Comparison of ENCODE assay signal across 20 cellular contexts in the genomic region with DNA sequence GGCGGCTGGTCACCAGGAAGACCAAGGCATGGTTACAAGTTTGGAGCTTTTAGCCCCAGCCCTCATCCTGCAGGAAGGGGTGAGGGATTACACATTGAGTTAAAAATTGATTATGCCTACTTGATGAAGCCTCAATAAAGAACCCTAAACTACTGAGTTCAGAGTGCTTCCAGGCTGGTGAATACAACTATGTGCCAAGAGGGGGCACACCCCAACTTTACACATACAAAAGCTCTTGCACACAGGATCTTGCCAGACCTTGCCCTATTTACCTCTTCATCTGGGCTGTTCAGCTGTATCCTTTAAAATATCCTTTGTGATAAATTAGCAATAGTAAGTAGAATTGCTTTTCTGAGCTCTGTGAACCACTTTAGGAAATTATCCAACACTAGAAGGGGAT.
A peak's percentile ranks its signal among the peaks of the same experiment; 100 is the strongest.
DNase-seq lines count a peak whose midpoint lies in the region; ATAC-seq and TF ChIP-seq lines count a peak whose summit lies in the region.
"Had no signal": no experiment of that assay in that cellular context is flagged by ENCODE, and none has a peak within 500 bp of the region (broad histone marks: within the 10 kb centered on the region; RNA-seq: fewer than 3 reads in every experiment).

No MANE protein-coding gene starts in this region.

- H3K9me3 Mint-ChIP-seq in activated T-cell treated with anti-CD3 and anti-CD28 coated beads, Interleukin-2, amount 50 U/mL, for 24 hours = peaks cover under 1% of the 10 kb centered on the region
- peaks cover 2% of the 10 kb centered on the region for H3K9me3 Mint-ChIP-seq in activated naive CD8-positive, alpha-beta T cell treated with anti-CD3 and anti-CD28 coated beads for 36 hours
- H3K9me3 Mint-ChIP-seq in stimulated activated effector memory CD8-positive, alpha-beta T cell treated with anti-CD3 and anti-CD28 coated beads, Interleukin-12 subunit alpha, Interleukin-12 subunit beta, amount 100 ng/mL, for 72 hours = peaks cover 1% of the 10 kb centered on the region

- DNase-seq in activated T-cell treated with anti-CD3 and anti-CD28 coated beads, Interleukin-2, amount 50 U/mL, for 24 hours = no peak
- DNase-seq in activated T-cell treated with anti-CD3 and anti-CD28 coated beads, Interleukin-2, amount 50 U/mL, for 48 hours = no peak
- DNase-seq in RWPE2 (ENCODE audit: low spot score) = no peak
- DNase-seq in activated naive CD8-positive, alpha-beta T cell treated with anti-CD3 and anti-CD28 coated beads for 36 hours = no peak
- no peak for DNase-seq in stimulated activated effector memory CD8-positive, alpha-beta T cell treated with anti-CD3 and anti-CD28 coated beads, Interleukin-12 subunit alpha, Interleukin-12 subunit beta, amount 100 ng/mL, for 72 hours (ENCODE audit: low spot score in 2 of 2)
- no peak for DNase-seq in dedifferentiated amniotic fluid mesenchymal stem cell (ENCODE audit: extremely low spot score)
- DNase-seq in MG63 = no peak
- DNase-seq: activated CD4-positive, CD25-positive, alpha-beta regulatory T cell treated with anti-CD3 and anti-CD28 coated beads, Interleukin-2, amount 50 U/mL, for 72 hours; aorta; central memory CD4-positive, alpha-beta T cell; DMS53; effector CD4-positive, alpha-beta T cell; NCI-H1694 treated with DMSO at 0.1 percent for 48 hours; NCI-H748 treated with DMSO at 0.1 percent for 48 hours; SJCRH30; stimulated activated CD4-positive, alpha-beta T cell treated with anti-CD3 and anti-CD28 coated beads, Interleukin-4, amount 100 ng/mL, for 1 hour had no signal

- H3K36me3 ChIP-seq in RWPE2 (ENCODE audit: low read depth) (peaks cover 3% of the 10 kb centered on the region), MG63 (no peaks in the 10 kb centered on the region)
- H3K36me3 ChIP-seq: BLaER1 treated with 17β-estradiol and CSF1 and Interleukin-3, amounts not matched to agents 10 nM and 100 nM; prostate gland; SJCRH30 had no signal

- no peaks in the 10 kb centered on the region for H3K27me3 Mint-ChIP-seq in activated T-cell treated with anti-CD3 and anti-CD28 coated beads, Interleukin-2, amount 50 U/mL, for 24 hours
- H3K27me3 Mint-ChIP-seq in activated naive CD8-positive, alpha-beta T cell treated with anti-CD3 and anti-CD28 coated beads for 36 hours = no peaks in the 10 kb centered on the region

- ATAC-seq in RWPE2 (ENCODE audit: low read depth) (no peak), esophagus mucosa (no peak)
- ATAC-seq in stimulated activated effector memory CD8-positive, alpha-beta T cell treated with anti-CD3 and anti-CD28 coated beads, Interleukin-12 subunit alpha, Interleukin-12 subunit beta, amount 100 ng/mL, for 72 hours = peak; percentile 64

- H3K27me3 ChIP-seq in RWPE2 (ENCODE audit: insufficient read depth, poor library complexity, severe bottlenecking) (no peaks in the 10 kb centered on the region), MG63 (no peaks in the 10 kb centered on the region)
- H3K27me3 ChIP-seq: BLaER1 treated with 17β-estradiol and CSF1 and Interleukin-3, amounts not matched to agents 10 nM and 100 nM; SJCRH30 had no signal

- no peak for TF ChIP-seq CTCF in RWPE2 (IDR thresholded peaks at IDR 0.05; ENCODE audit: poor library complexity, severe bottlenecking)

- H3K27ac Mint-ChIP-seq in activated T-cell treated with anti-CD3 and anti-CD28 coated beads, Interleukin-2, amount 50 U/mL, for 24 hours = peak overlapping the region; percentile 89
- peak overlapping the region; percentile 83 for H3K27ac Mint-ChIP-seq in activated naive CD8-positive, alpha-beta T cell treated with anti-CD3 and anti-CD28 coated beads for 36 hours
- H3K27ac Mint-ChIP-seq in stimulated activated effector memory CD8-positive, alpha-beta T cell treated with anti-CD3 and anti-CD28 coated beads, Interleukin-12 subunit alpha, Interleukin-12 subunit beta, amount 100 ng/mL, for 72 hours = peak overlapping the region; percentile 86

- peak overlapping the region; percentile 69 for H3K27ac ChIP-seq in RWPE2 (ENCODE audit: poor library complexity, severe bottlenecking)
- H3K27ac ChIP-seq: BLaER1 treated with 17β-estradiol and CSF1 and Interleukin-3, amounts not matched to agents 10 nM and 100 nM; prostate gland; SJCRH30 had no signal

- H3K9me3 ChIP-seq in RWPE2 (ENCODE audit: severe bottlenecking) (no peaks in the 10 kb centered on the region), MG63 (no peaks in the 10 kb centered on the region)
- H3K9me3 ChIP-seq: BLaER1 treated with 17β-estradiol and CSF1 and Interleukin-3, amounts not matched to agents 10 nM and 100 nM; prostate gland; SJCRH30 had no signal

- peaks cover 92% of the 10 kb centered on the region for H3K4me1 Mint-ChIP-seq in activated T-cell treated with anti-CD3 and anti-CD28 coated beads, Interleukin-2, amount 50 U/mL, for 24 hours (ENCODE audit: low read depth)
- H3K4me1 Mint-ChIP-seq in activated naive CD8-positive, alpha-beta T cell treated with anti-CD3 and anti-CD28 coated beads for 36 hours = peaks cover 77% of the 10 kb centered on the region
- H3K4me1 Mint-ChIP-seq in stimulated activated effector memory CD8-positive, alpha-beta T cell treated with anti-CD3 and anti-CD28 coated beads, Interleukin-12 subunit alpha, Interleukin-12 subunit beta, amount 100 ng/mL, for 72 hours = peaks cover 57% of the 10 kb centered on the region

- H3K4me1 ChIP-seq in RWPE2 (ENCODE audit: insufficient read depth, poor library complexity, severe bottlenecking) = peaks cover 61% of the 10 kb centered on the region
- H3K4me1 ChIP-seq: prostate gland had no signal

- H3K4me3 ChIP-seq in RWPE2 (ENCODE audit: severe bottlenecking) (no peak overlapping the region), MG63 (no peak overlapping the region)
- H3K4me3 ChIP-seq: BLaER1 treated with 17β-estradiol and CSF1 and Interleukin-3, amounts not matched to agents 10 nM and 100 nM; prostate gland; SJCRH30; skin epidermis had no signal

- H3K36me3 Mint-ChIP-seq in activated T-cell treated with anti-CD3 and anti-CD28 coated beads, Interleukin-2, amount 50 U/mL, for 24 hours (ENCODE audit: low read depth) = peaks cover 55% of the 10 kb centered on the region
- peaks cover 46% of the 10 kb centered on the region for H3K36me3 Mint-ChIP-seq in activated naive CD8-positive, alpha-beta T cell treated with anti-CD3 and anti-CD28 coated beads for 36 hours
- H3K36me3 Mint-ChIP-seq in stimulated activated effector memory CD8-positive, alpha-beta T cell treated with anti-CD3 and anti-CD28 coated beads, Interleukin-12 subunit alpha, Interleukin-12 subunit beta, amount 100 ng/mL, for 72 hours = no peaks in the 10 kb centered on the region

- peak overlapping the region; percentile 3 for H3K4me3 Mint-ChIP-seq in activated T-cell treated with anti-CD3 and anti-CD28 coated beads, Interleukin-2, amount 50 U/mL, for 24 hours
- no peak overlapping the region for H3K4me3 Mint-ChIP-seq in activated naive CD8-positive, alpha-beta T cell treated with anti-CD3 and anti-CD28 coated beads for 36 hours
- H3K4me3 Mint-ChIP-seq in stimulated activated effector memory CD8-positive, alpha-beta T cell treated with anti-CD3 and anti-CD28 coated beads, Interleukin-12 subunit alpha, Interleukin-12 subunit beta, amount 100 ng/mL, for 72 hours = peak overlapping the region; percentile 56
